ENCODE assay signal across 16 cellular contexts in genomic region chr12:67279637-67280036, GRCh38.
"Had no signal": no experiment of that assay in that cellular context is flagged by ENCODE, and none has a peak within 500 bp of the region (broad histone marks: within the 10 kb centered on the region; RNA-seq: fewer than 3 reads in every experiment).

No MANE protein-coding gene starts in this region.

- H3K4me2 ChIP-seq: hepatocyte had no signal

- H3K27ac ChIP-seq: coronary artery, dorsolateral prefrontal cortex, esophagus muscularis mucosa, foreskin keratinocyte, gastroesophageal sphincter, heart left ventricle, hepatocyte, left lung, lower lobe of right lung had no signal

- H3K4me3 ChIP-seq: coronary artery, dorsolateral prefrontal cortex, esophagus muscularis mucosa, gastroesophageal sphincter, heart left ventricle, hepatocyte, left lung, lower lobe of right lung had no signal

- H3K9me3 ChIP-seq: esophagus muscularis mucosa, gastroesophageal sphincter, heart left ventricle, left lung, lower lobe of right lung had no signal

- H2AFZ ChIP-seq: hepatocyte had no signal

- DNase-seq: dermis blood vessel endothelial cell; dorsolateral prefrontal cortex; effector CD4-positive, alpha-beta T cell; effector memory CD4-positive, alpha-beta T cell; foreskin keratinocyte; heart left ventricle; left cardiac atrium; left lung; left ventricle myocardium superior; lower lobe of right lung; mesendoderm; midbrain had no signal

- H3K27me3 ChIP-seq: dorsolateral prefrontal cortex, esophagus muscularis mucosa, foreskin keratinocyte, gastroesophageal sphincter, heart left ventricle, hepatocyte, left lung had no signal
